8 cellular contexts compared by ENCODE assay signal in genomic region chr11:116454020-116454645, GRCh38.
DNase-seq lines count a peak whose midpoint lies in the region; ATAC-seq lines count a peak whose summit lies in the region.

No MANE protein-coding gene starts in this region.

- peaks cover 2 to 11% of the 10 kb centered on the region in 2 donors for H3K9me3 Mint-ChIP-seq in stimulated activated naive B cell treated with anti-CD40 and anti-IgM and Interleukin-4, amounts not matched to agents 10 μg/mL and 1 μg/mL and 100 μg/mL, for 72 hours

- no peaks in the 10 kb centered on the region for H3K4me1 Mint-ChIP-seq in stimulated activated naive B cell treated with anti-CD40 and anti-IgM and Interleukin-4, amounts not matched to agents 10 μg/mL and 1 μg/mL and 100 μg/mL, for 72 hours

- no peak overlapping the region for H3K27ac Mint-ChIP-seq in stimulated activated naive B cell treated with anti-CD40 and anti-IgM and Interleukin-4, amounts not matched to agents 10 μg/mL and 1 μg/mL and 100 μg/mL, for 72 hours

- peak; percentile 46 to 47 for ATAC-seq in stimulated activated naive B cell treated with anti-CD40 and anti-IgM and Interleukin-4, amounts not matched to agents 10 μg/mL and 1 μg/mL and 100 μg/mL, for 72 hours (replicated peaks)
- ATAC-seq in GM19035 (IDR thresholded peaks at IDR 0.05; ENCODE audit: unreplicated experiment), result no peak

- DNase-seq in stimulated activated CD4-positive, alpha-beta T cell treated with anti-CD3 and anti-CD28 coated beads, Interleukin-12 subunit alpha, Interleukin-12 subunit beta, amount 100 ng/mL, for 4 hours, result peak; percentile 5
- no peak for DNase-seq in stimulated activated CD4-positive, alpha-beta T cell treated with anti-CD3 and anti-CD28 coated beads, Interleukin-4, amount 100 ng/mL, for 1 hour
- DNase-seq in NCI-H2029 treated with DMSO at 0.1 percent for 48 hours (lab: John Stamatoyannopoulos, UW) (peak; percentile 52), amniotic epithelial cell (ENCODE audit: low read depth) (peak; percentile 1), inferior parietal cortex (ENCODE audit: extremely low spot score) (peak; percentile 57)
- DNase-seq in stimulated activated naive B cell treated with anti-CD40 and anti-IgM and Interleukin-4, amounts not matched to agents 10 μg/mL and 1 μg/mL and 100 μg/mL, for 72 hours, result peak; percentile 1
- no peak for DNase-seq in activated CD4-positive, CD25-positive, alpha-beta regulatory T cell (lab: John Stamatoyannopoulos, UW)

- H3K36me3 Mint-ChIP-seq in stimulated activated naive B cell treated with anti-CD40 and anti-IgM and Interleukin-4, amounts not matched to agents 10 μg/mL and 1 μg/mL and 100 μg/mL, for 72 hours, result no peaks in the 10 kb centered on the region

- H3K27me3 Mint-ChIP-seq in stimulated activated naive B cell treated with anti-CD40 and anti-IgM and Interleukin-4, amounts not matched to agents 10 μg/mL and 1 μg/mL and 100 μg/mL, for 72 hours, result peaks cover 7 to 15% of the 10 kb centered on the region in 2 donors

- no peak overlapping the region for H3K4me3 Mint-ChIP-seq in stimulated activated naive B cell treated with anti-CD40 and anti-IgM and Interleukin-4, amounts not matched to agents 10 μg/mL and 1 μg/mL and 100 μg/mL, for 72 hours

Comparison
In these comparisons a context has a peak if more than half of its experiments do, and no peak if none do; other contexts are left out.
1. DNase-seq: peak in stimulated activated CD4-positive, alpha-beta T cell treated with anti-CD3 and anti-CD28 coated beads, Interleukin-12 subunit alpha, Interleukin-12 subunit beta, amount 100 ng/mL, for 4 hours (single experiment), NCI-H2029 treated with DMSO at 0.1 percent for 48 hours (single experiment), amniotic epithelial cell (single experiment), inferior parietal cortex (single experiment) and stimulated activated naive B cell treated with anti-CD40 and anti-IgM and Interleukin-4, amounts not matched to agents 10 μg/mL and 1 μg/mL and 100 μg/mL, for 72 hours (single experiment); none in stimulated activated CD4-positive, alpha-beta T cell treated with anti-CD3 and anti-CD28 coated beads, Interleukin-4, amount 100 ng/mL, for 1 hour (single experiment) and activated CD4-positive, CD25-positive, alpha-beta regulatory T cell (0 of 4).